In the genomic region with DNA sequence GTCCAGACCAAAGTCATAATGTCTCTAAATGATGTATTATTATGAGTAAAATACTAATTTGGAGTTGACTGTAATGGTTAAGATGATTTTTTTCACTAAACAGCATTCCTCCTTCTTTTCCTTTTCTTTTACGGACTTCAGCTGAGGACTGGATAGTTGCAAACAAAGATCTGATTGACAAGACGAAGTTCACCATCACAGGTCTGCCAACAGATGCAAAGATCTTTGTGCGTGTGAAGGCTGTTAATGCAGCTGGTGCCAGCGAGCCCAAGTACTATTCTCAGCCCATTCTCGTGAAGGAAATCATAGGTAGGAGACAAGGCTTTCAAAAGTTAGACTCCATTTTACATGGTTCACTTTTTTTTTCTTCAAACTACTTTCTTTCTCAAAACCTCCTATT, we compare ENCODE assay signal across 23 cellular contexts. TPM values are rescaled to one million over a fixed set of nuclear protein-coding genes. Genes with fewer than 3 reads are reported as not detected.
A peak's percentile ranks its signal among the peaks of the same experiment; 100 is the strongest.
DNase-seq lines count a peak whose midpoint lies in the region; ATAC-seq, FAIRE-seq and TF ChIP-seq lines count a peak whose summit lies in the region.
"Had no signal": no experiment of that assay in that cellular context is flagged by ENCODE, and none has a peak within 500 bp of the region (broad histone marks: within the 10 kb centered on the region; RNA-seq: fewer than 3 reads in every experiment).

No MANE protein-coding gene starts in this region.

- H3K27me3 ChIP-seq in HepG2 (ENCODE audit: control insufficient read depth in 1 of 2, insufficient read depth in 2 of 2, low read length in 2 of 2) (no peaks in the 10 kb centered on the region), right lobe of liver (no peaks in the 10 kb centered on the region), gastrocnemius medialis (no peaks in the 10 kb centered on the region), left lung (peaks cover 0 to 4% of the 10 kb centered on the region in 2 donors), uterus (no peaks in the 10 kb centered on the region)
- H3K27me3 ChIP-seq: BE2C; BLaER1 treated with 17β-estradiol and CSF1 and Interleukin-3, amounts not matched to agents 10 nM and 100 nM had no signal

- DNase-seq in HepG2 (ENCODE audit: low spot score) (no peak), right lobe of liver (no peak), foreskin melanocyte (peak; percentile 70), gastrocnemius medialis (no peak), T-helper 1 cell (no peak), left lung (no peak), uterus (no peak)
- DNase-seq: BE2C; Calu3; CD4-positive, alpha-beta T cell; CD8-positive, alpha-beta memory T cell; COR-L47; DMS53; DMS79 treated with DMSO at 0.1 percent for 48 hours; GF-D8; H9 had no signal

- H3K9me3 ChIP-seq in HepG2 (ENCODE audit: low read length) (no peaks in the 10 kb centered on the region), right lobe of liver (no peaks in the 10 kb centered on the region), gastrocnemius medialis (no peaks in the 10 kb centered on the region), left lung (no peaks in the 10 kb centered on the region), uterus (no peaks in the 10 kb centered on the region)
- H3K9me3 ChIP-seq: BE2C; BLaER1 treated with 17β-estradiol and CSF1 and Interleukin-3, amounts not matched to agents 10 nM and 100 nM had no signal

- no peaks in the 10 kb centered on the region for H3K36me3 ChIP-seq in HepG2 (replicated peaks in 1 of 2; ENCODE audit: control insufficient read depth in 1 of 2, insufficient read depth in 2 of 2, low read length in 2 of 2)
- no peaks in the 10 kb centered on the region for H3K36me3 ChIP-seq in right lobe of liver
- H3K36me3 ChIP-seq in gastrocnemius medialis: peaks cover 2 to 94% of the 10 kb centered on the region in 2 donors
- no peaks in the 10 kb centered on the region for H3K36me3 ChIP-seq in left lung
- H3K36me3 ChIP-seq in uterus: no peaks in the 10 kb centered on the region
- H3K36me3 ChIP-seq: BE2C; BLaER1 treated with 17β-estradiol and CSF1 and Interleukin-3, amounts not matched to agents 10 nM and 100 nM had no signal

- in situ Hi-C loops in HepG2 (cut with HindIII; ENCODE audit: extremely low pct_ligation_motif_present, low pct_unique_long_range_greater_than_20kb): no loop called here
- in situ Hi-C loops in gastrocnemius medialis (cut with MboI; ENCODE audit: low sequenced_read_pairs in 4 of 4): no loop called here

- H3K27ac ChIP-seq in HepG2 (ENCODE audit: extremely low read length, insufficient read depth, low read length) (no peak overlapping the region), right lobe of liver (no peak overlapping the region), gastrocnemius medialis (peak overlapping the region in 3 of 4 donors; percentile 1 to 76 (median 10)), left lung (no peak overlapping the region), uterus (no peak overlapping the region)
- H3K27ac ChIP-seq: 22Rv1; BLaER1 treated with 17β-estradiol and CSF1 and Interleukin-3, amounts not matched to agents 10 nM and 100 nM had no signal

- intact Hi-C loops in HepG2 (cut with micrococcal nuclease; ENCODE audit: unreplicated experiment) (no loop called here), right lobe of liver (cut with DNase I) (no loop called here), gastrocnemius medialis (cut with DNase I; ENCODE audit: low total_unique reads) (no loop called here), left lung (cut with DNase I) (no loop called here), uterus (cut with DNase I; ENCODE audit: low total_unique reads) (no loop called here)

- H4K20me1 ChIP-seq in HepG2 (ENCODE audit: insufficient read depth, low read length): no peaks in the 10 kb centered on the region
- H4K20me1 ChIP-seq: BLaER1 treated with 17β-estradiol and CSF1 and Interleukin-3, amounts not matched to agents 10 nM and 100 nM had no signal

- H3K4me3 ChIP-seq in HepG2 (replicated peaks in 1 of 3; ENCODE audit: insufficient read depth in 1 of 3, low read depth in 2 of 3, low read length in 3 of 3): no peak overlapping the region
- H3K4me3 ChIP-seq in right lobe of liver: no peak overlapping the region
- H3K4me3 ChIP-seq in gastrocnemius medialis: no peak overlapping the region
- no peak overlapping the region for H3K4me3 ChIP-seq in left lung
- H3K4me3 ChIP-seq in uterus: no peak overlapping the region
- H3K4me3 ChIP-seq: BLaER1 treated with 17β-estradiol and CSF1 and Interleukin-3, amounts not matched to agents 10 nM and 100 nM; GM23338 had no signal

- no peak for TF ChIP-seq EP300 in HepG2 (IDR thresholded peaks at IDR 0.05; ENCODE audit: low read depth in 2 of 2, low read length in 2 of 2)
- TF ChIP-seq EP300 in HepG2 (CRISPR knock-in tag; IDR thresholded peaks at IDR 0.05; ENCODE audit: borderline replicate concordance): no peak

- H3K4me1 ChIP-seq in HepG2 (ENCODE audit: insufficient read depth, low read length) (peaks cover 70% of the 10 kb centered on the region), right lobe of liver (peaks cover 0 to 4% (median 0%) of the 10 kb centered on the region in 4 donors), gastrocnemius medialis (peaks cover 3 to 26% of the 10 kb centered on the region in 2 donors), left lung (peaks cover 0 to 24% of the 10 kb centered on the region in 2 donors), uterus (no peaks in the 10 kb centered on the region)
- H3K4me1 ChIP-seq: BE2C had no signal

- no peak overlapping the region for H3K9ac ChIP-seq in HepG2 (ENCODE audit: insufficient read depth, low read depth, low read length)
- H3K9ac ChIP-seq: BLaER1 treated with 17β-estradiol and CSF1 and Interleukin-3, amounts not matched to agents 10 nM and 100 nM had no signal

- WGBS in HepG2 (ENCODE audit: low lambda C conversion rate): 76% methylated on average over 5 of the region's 5 CpGs
- WGBS in right lobe of liver (ENCODE audit: insufficient coverage, low coverage, low lambda C conversion rate, missing lambda C conversion rate): 73% methylated on average over 5 of the region's 5 CpGs

- no peak for FAIRE-seq in HepG2 (lab: Jason Lieb, UNC)
- FAIRE-seq: A204.1, GM12891, GM19239 had no signal

- BruUV-seq in HepG2 (replicated peaks; lab: Mats Ljungman, UMichigan): no TSS peak

- TF ChIP-seq POLR2A in HepG2 (IDR thresholded peaks at IDR 0.05; ENCODE audit: insufficient read depth in 1 of 2, low read depth in 2 of 2, low read length in 2 of 2): no peak
- TF ChIP-seq POLR2A in right lobe of liver (IDR thresholded peaks at IDR 0.05): no peak
- TF ChIP-seq POLR2A in gastrocnemius medialis (IDR thresholded peaks at IDR 0.05): no peak
- TF ChIP-seq POLR2A in uterus (IDR thresholded peaks at IDR 0.05): no peak

- peak overlapping the region; percentile 5 for H2AFZ ChIP-seq in HepG2 (ENCODE audit: low read length)
- H2AFZ ChIP-seq: GM23338 had no signal

- CTCF ChIA-PET in HepG2 (lab: Yijun Ruan, JAX; ENCODE audit: low intra/inter-chr PET ratio, low total read pairs): no interaction called here

- TF ChIP-seq RAD21 in HepG2 (CRISPR knock-in tag; IDR thresholded peaks at IDR 0.05): no peak

- POLR2A ChIA-PET in HepG2 (lab: Yijun Ruan, JAX): interaction anchor here (1.0 to 1.2 kb wide), 2 partner anchors 53 to 59 kb away, joined by 3 read pairs; no protein-coding TSS in a partner anchor

- ATAC-seq in HepG2 (no peak), right lobe of liver (no peak), gastrocnemius medialis (no peak), left lung (no peak)
- ATAC-seq: GM23338, HCT116 had no signal

- no peak overlapping the region for H3K4me2 ChIP-seq in HepG2 (ENCODE audit: low read depth, low read length)
- H3K4me2 ChIP-seq: BLaER1 treated with 17β-estradiol and CSF1 and Interleukin-3, amounts not matched to agents 10 nM and 100 nM; GM23338 had no signal

- TF ChIP-seq CTCF in HepG2 (CRISPR knock-in tag; IDR thresholded peaks at IDR 0.05) (no peak), right lobe of liver (IDR thresholded peaks at IDR 0.05) (no peak), gastrocnemius medialis (IDR thresholded peaks at IDR 0.05 in 4 of 5, conservative IDR thresholded peaks at IDR 0.05 in 1 of 5) (no peak), left lung (IDR thresholded peaks at IDR 0.05) (no peak), uterus (IDR thresholded peaks at IDR 0.05) (no peak)

- H3K79me2 ChIP-seq in HepG2 (ENCODE audit: insufficient read depth, low read length): no peaks in the 10 kb centered on the region

TF ChIP-seq in HepG2, 621 proteins besides CTCF, POLR2A, EP300 and RAD21 (continues in another document):
- no peak for TF ChIP-seq PAX8 (CRISPR knock-in tag; IDR thresholded peaks at IDR 0.05; ENCODE audit: borderline replicate concordance)

RNA-seq across cellular contexts. Expression of a gene that starts 29.8 kb away (rescaled TPM):
- 129 and 178 TPM in 2 replicates for total RNA-seq in HepG2 (2016; rRNA removed; fragmentation: Illumina TruSeq; extraction: Trizol)
- total RNA-seq in HepG2 (2016; cell fraction: cytosol; rRNA removed; fragmentation: Illumina TruSeq; extraction: Trizol; ENCODE audit: low read depth): 208 and 211 TPM in 2 replicates
- total RNA-seq in HepG2 (2016; cell fraction: insoluble cytoplasmic fraction; rRNA removed; fragmentation: Illumina TruSeq; extraction: Trizol): 126 and 183 TPM in 2 replicates
- total RNA-seq in HepG2 (2016; cell fraction: membrane; rRNA removed; fragmentation: Illumina TruSeq; extraction: Trizol): 296 and 310 TPM in 2 replicates
- total RNA-seq in HepG2 (2016; cell fraction: nucleus; rRNA removed; fragmentation: Illumina TruSeq; extraction: Trizol): 171 and 189 TPM in 2 replicates
- 88.1 and 117 TPM in 2 replicates for polyA plus RNA-seq in HepG2 (2011; rRNA removed)
- polyA plus RNA-seq in HepG2 (2011; cell fraction: cytosol; rRNA removed): 49.7 and 67.3 TPM in 2 replicates
- 44.4 and 56.5 TPM in 2 replicates for polyA plus RNA-seq in HepG2 (2011; cell fraction: nucleus; rRNA removed)
- polyA plus RNA-seq in HepG2 (2012): 90.0 and 113 TPM in 2 replicates
- polyA plus RNA-seq in HepG2 (2016; cell fraction: cytosol; fragmentation: Illumina TruSeq; extraction: Trizol; ENCODE audit: low read depth): 361 and 410 TPM in 2 replicates
- 161 and 176 TPM in 2 replicates for polyA plus RNA-seq in HepG2 (2016; cell fraction: insoluble cytoplasmic fraction; fragmentation: Illumina TruSeq; extraction: Trizol; ENCODE audit: low read depth)
- polyA plus RNA-seq in HepG2 (2016; cell fraction: membrane; fragmentation: Illumina TruSeq; extraction: Trizol; ENCODE audit: low read depth): 379 and 382 TPM in 2 replicates
- polyA plus RNA-seq in HepG2 (2016; cell fraction: nucleus; fragmentation: Illumina TruSeq; extraction: Trizol; ENCODE audit: insufficient read depth, low read depth): 235 and 262 TPM in 2 replicates
- polyA minus RNA-seq in HepG2 (2011; rRNA and poly(A)+ RNA removed; ENCODE audit: low replicate concordance): 12.6 and 91.0 TPM in 2 replicates
- polyA minus RNA-seq in HepG2 (2011; cell fraction: cytosol; rRNA and poly(A)+ RNA removed): 46.9 and 67.8 TPM in 2 replicates
- 134 and 160 TPM in 2 replicates for polyA minus RNA-seq in HepG2 (2011; cell fraction: nucleus; rRNA and poly(A)+ RNA removed)
- total RNA-seq in right lobe of liver: 100 to 1,000 TPM in 1 of 6 experiments, 10 to 100 TPM in 5; 52.3 to 110 (median 75.8) TPM
- 10 to 100 TPM; 32.3 to 67.3 (median 36.1) TPM for total RNA-seq in gastrocnemius medialis
- total RNA-seq in left lung: 10 to 100 TPM; 46.6 to 69.0 TPM
- total RNA-seq in uterus: 100 to 1,000 TPM in 1 of 4 donors, 10 to 100 TPM in 3; 22.5 to 105 (median 51.1) TPM

Comparison
In these comparisons a context has a peak if more than half of its experiments do, and no peak if none do; other contexts are left out.
1. H3K27ac ChIP-seq: peak in gastrocnemius medialis (3 of 4); none in HepG2 (single experiment), right lobe of liver (0 of 3), left lung (0 of 2) and uterus (0 of 2).